ENCODE assay signal across 22 cellular contexts in the genomic region with DNA sequence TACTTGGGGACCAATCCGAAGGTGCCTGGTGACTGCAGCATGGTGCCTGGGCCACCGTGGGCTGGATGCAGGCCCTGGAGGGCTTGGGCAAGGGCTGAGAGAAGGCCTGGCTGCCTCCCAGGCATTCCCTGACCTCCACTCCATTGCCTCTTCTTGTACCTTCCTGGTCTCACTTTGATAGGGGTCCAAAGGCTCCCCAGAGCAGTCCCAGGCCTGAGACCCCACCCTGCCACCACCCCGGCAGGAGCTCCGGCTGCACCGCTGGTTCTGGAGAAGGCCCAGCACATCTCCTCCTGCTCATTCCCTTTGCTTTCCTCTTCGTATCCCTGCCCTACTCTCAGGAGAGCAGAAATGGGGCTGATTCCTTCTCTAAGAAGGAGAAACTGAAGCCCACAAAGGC.
DNase-seq lines count a peak whose midpoint lies in the region; ATAC-seq and TF ChIP-seq lines count a peak whose summit lies in the region.
"Had no signal": no experiment of that assay in that cellular context is flagged by ENCODE, and none has a peak within 500 bp of the region (broad histone marks: within the 10 kb centered on the region; RNA-seq: fewer than 3 reads in every experiment).

No MANE protein-coding gene starts in this region.

- DNase-seq in right atrium auricular region (ENCODE audit: low spot score) = no peak
- no peak for DNase-seq in sciatic nerve (ENCODE audit: low spot score)
- DNase-seq in caudate nucleus (lab: John Stamatoyannopoulos, UW) = no peak
- no peak for DNase-seq in inferior parietal cortex (ENCODE audit: extremely low spot score)
- DNase-seq: activated CD4-positive, alpha-beta memory T cell treated with anti-CD3 and anti-CD28 coated beads for 36 hours; activated T-cell treated with anti-CD3 and anti-CD28 coated beads, Interleukin-2, amount 50 U/mL, for 24 hours; CD8-positive, alpha-beta T cell; DMS79 treated with DMSO at 0.1 percent for 48 hours; esophagus squamous epithelium; KG1; kidney; NCI-H1092; NCI-H2107; NCI-H774; spleen had no signal

- H3K9me3 Mint-ChIP-seq in stimulated activated memory B cell treated with anti-CD40 and anti-IgM and Interleukin-4, amounts not matched to agents 10 μg/mL and 1 μg/mL and 100 μg/mL, for 72 hours = no peaks in the 10 kb centered on the region
- H3K9me3 Mint-ChIP-seq: activated CD4-positive, alpha-beta memory T cell treated with anti-CD3 and anti-CD28 coated beads for 36 hours; CD8-positive, alpha-beta T cell had no signal

- no peak overlapping the region for H3K4me3 Mint-ChIP-seq in stimulated activated memory B cell treated with anti-CD40 and anti-IgM and Interleukin-4, amounts not matched to agents 10 μg/mL and 1 μg/mL and 100 μg/mL, for 72 hours
- H3K4me3 Mint-ChIP-seq: activated CD4-positive, alpha-beta memory T cell treated with anti-CD3 and anti-CD28 coated beads for 36 hours; activated naive CD8-positive, alpha-beta T cell; activated T-cell treated with anti-CD3 and anti-CD28 coated beads, Interleukin-2, amount 50 U/mL, for 24 hours; CD8-positive, alpha-beta T cell; GM23338 had no signal

- no peaks in the 10 kb centered on the region for H3K4me1 Mint-ChIP-seq in stimulated activated memory B cell treated with anti-CD40 and anti-IgM and Interleukin-4, amounts not matched to agents 10 μg/mL and 1 μg/mL and 100 μg/mL, for 72 hours

- no peak for TF ChIP-seq CTCF in 22Rv1 (IDR thresholded peaks at IDR 0.05)
- no peak for TF ChIP-seq CTCF in right atrium auricular region (IDR thresholded peaks at IDR 0.05)

- H3K4me3 ChIP-seq in right atrium auricular region = no peak overlapping the region
- H3K4me3 ChIP-seq: esophagus squamous epithelium, GM23338, Peyer's patch, spleen had no signal

- H3K4me1 ChIP-seq in right atrium auricular region = peaks cover 0 to 61% of the 10 kb centered on the region in 2 donors
- H3K4me1 ChIP-seq: spleen had no signal

- ATAC-seq in SK-N-SH treated with all-trans-retinoic acid at 6 μM for 48 hours = peak; percentile 3
- ATAC-seq in sciatic nerve = peak; percentile 11
- ATAC-seq in HG02571 (IDR thresholded peaks at IDR 0.05; ENCODE audit: unreplicated experiment) = no peak
- ATAC-seq in stimulated activated memory B cell treated with anti-CD40 and anti-IgM and Interleukin-4, amounts not matched to agents 10 μg/mL and 1 μg/mL and 100 μg/mL, for 72 hours = no peak
- ATAC-seq: CD8-positive, alpha-beta T cell had no signal

- H3K27ac Mint-ChIP-seq in stimulated activated memory B cell treated with anti-CD40 and anti-IgM and Interleukin-4, amounts not matched to agents 10 μg/mL and 1 μg/mL and 100 μg/mL, for 72 hours = no peak overlapping the region
- H3K27ac Mint-ChIP-seq: activated CD4-positive, alpha-beta memory T cell treated with anti-CD3 and anti-CD28 coated beads for 36 hours; activated naive CD8-positive, alpha-beta T cell; activated T-cell treated with anti-CD3 and anti-CD28 coated beads, Interleukin-2, amount 50 U/mL, for 24 hours; CD8-positive, alpha-beta T cell; GM23338 had no signal

- no peaks in the 10 kb centered on the region for H3K36me3 ChIP-seq in right atrium auricular region
- H3K36me3 ChIP-seq: esophagus squamous epithelium, Peyer's patch, spleen had no signal

- intact Hi-C loops in sciatic nerve (cut with DNase I) = no loop called here

- H3K9me3 ChIP-seq in right atrium auricular region = no peaks in the 10 kb centered on the region
- H3K9me3 ChIP-seq: esophagus squamous epithelium, Peyer's patch, spleen had no signal

- H3K27me3 Mint-ChIP-seq in stimulated activated memory B cell treated with anti-CD40 and anti-IgM and Interleukin-4, amounts not matched to agents 10 μg/mL and 1 μg/mL and 100 μg/mL, for 72 hours = peaks cover 14% of the 10 kb centered on the region
- H3K27me3 Mint-ChIP-seq: activated CD4-positive, alpha-beta memory T cell treated with anti-CD3 and anti-CD28 coated beads for 36 hours; activated T-cell treated with anti-CD3 and anti-CD28 coated beads, Interleukin-2, amount 50 U/mL, for 24 hours had no signal

- no peaks in the 10 kb centered on the region for H3K36me3 Mint-ChIP-seq in stimulated activated memory B cell treated with anti-CD40 and anti-IgM and Interleukin-4, amounts not matched to agents 10 μg/mL and 1 μg/mL and 100 μg/mL, for 72 hours
- H3K36me3 Mint-ChIP-seq: activated CD4-positive, alpha-beta memory T cell treated with anti-CD3 and anti-CD28 coated beads for 36 hours; CD8-positive, alpha-beta T cell had no signal

- no peaks in the 10 kb centered on the region for H3K27me3 ChIP-seq in right atrium auricular region
- H3K27me3 ChIP-seq: Peyer's patch had no signal

- H3K27ac ChIP-seq in 22Rv1 = peak overlapping the region; percentile 36
- peak overlapping the region; percentile 22 to 44 for H3K27ac ChIP-seq in right atrium auricular region
- H3K27ac ChIP-seq in caudate nucleus (ENCODE audit: low read depth, low read length) = no peak overlapping the region
- H3K27ac ChIP-seq: spleen had no signal

TF ChIP-seq in SK-N-SH treated with all-trans-retinoic acid at 6 μM for 48 hours, 23 proteins besides CTCF, POLR2A, EP300 and RAD21:
- TF ChIP-seq PPARA (CRISPR knock-in tag; IDR thresholded peaks at IDR 0.05; ENCODE audit: borderline replicate concordance) (no peak), ZFP30 (CRISPR knock-in tag; IDR thresholded peaks at IDR 0.05) (no peak), ESRRG (CRISPR knock-in tag; IDR thresholded peaks at IDR 0.05) (no peak), ZNF565 (CRISPR knock-in tag; conservative IDR thresholded peaks at IDR 0.05; ENCODE audit: low read depth) (no peak), TCF4 (CRISPR knock-in tag; IDR thresholded peaks at IDR 0.05; ENCODE audit: borderline replicate concordance) (no peak)
TF ChIP-seq in SK-N-SH treated with all-trans-retinoic acid at 6 μM for 48 hours: peak in this region for 0.

Comparison
In these comparisons a context has a peak if more than half of its experiments do, and no peak if none do; other contexts are left out.
1. ATAC-seq: peak in SK-N-SH treated with all-trans-retinoic acid at 6 μM for 48 hours (single experiment) and sciatic nerve (single experiment); none in HG02571 (single experiment) and stimulated activated memory B cell treated with anti-CD40 and anti-IgM and Interleukin-4, amounts not matched to agents 10 μg/mL and 1 μg/mL and 100 μg/mL, for 72 hours (single experiment).